2 cellular contexts compared by ENCODE assay signal in the genomic region with DNA sequence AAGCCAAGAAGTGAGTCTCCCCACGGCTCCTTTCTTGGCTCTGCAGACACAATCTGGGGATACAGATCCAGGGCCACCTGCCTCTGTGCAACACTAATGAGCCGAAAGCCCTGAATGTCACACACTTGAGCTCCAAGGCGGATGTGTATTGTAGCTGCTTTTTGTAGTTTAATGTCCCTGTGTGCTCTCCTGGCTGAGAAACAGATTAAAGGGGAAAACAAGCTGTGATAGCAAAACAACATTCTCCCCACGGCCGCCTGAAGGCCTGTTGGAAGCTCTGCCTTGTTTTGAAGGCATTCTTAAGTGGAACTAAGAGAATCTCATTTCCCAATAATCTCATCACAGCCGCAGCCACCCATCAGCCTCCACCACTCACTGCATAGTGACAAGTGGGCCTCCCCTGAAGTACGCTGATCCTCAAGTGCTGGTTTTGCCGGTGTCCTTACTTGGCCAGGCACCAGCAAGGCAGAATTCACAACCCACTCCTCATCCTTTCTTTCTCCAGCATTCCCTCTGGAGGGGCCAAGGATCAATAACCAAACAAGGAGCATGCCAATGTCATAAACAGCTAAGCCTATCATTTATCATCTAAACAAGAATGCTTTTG.
TF ChIP-seq lines count a peak whose summit lies in the region.

No MANE protein-coding gene starts in this region.

TF ChIP-seq in SK-N-SH, 30 proteins besides CTCF, POLR2A, EP300 and RAD21 (continued from another document):
- TF ChIP-seq, protein P1, sequence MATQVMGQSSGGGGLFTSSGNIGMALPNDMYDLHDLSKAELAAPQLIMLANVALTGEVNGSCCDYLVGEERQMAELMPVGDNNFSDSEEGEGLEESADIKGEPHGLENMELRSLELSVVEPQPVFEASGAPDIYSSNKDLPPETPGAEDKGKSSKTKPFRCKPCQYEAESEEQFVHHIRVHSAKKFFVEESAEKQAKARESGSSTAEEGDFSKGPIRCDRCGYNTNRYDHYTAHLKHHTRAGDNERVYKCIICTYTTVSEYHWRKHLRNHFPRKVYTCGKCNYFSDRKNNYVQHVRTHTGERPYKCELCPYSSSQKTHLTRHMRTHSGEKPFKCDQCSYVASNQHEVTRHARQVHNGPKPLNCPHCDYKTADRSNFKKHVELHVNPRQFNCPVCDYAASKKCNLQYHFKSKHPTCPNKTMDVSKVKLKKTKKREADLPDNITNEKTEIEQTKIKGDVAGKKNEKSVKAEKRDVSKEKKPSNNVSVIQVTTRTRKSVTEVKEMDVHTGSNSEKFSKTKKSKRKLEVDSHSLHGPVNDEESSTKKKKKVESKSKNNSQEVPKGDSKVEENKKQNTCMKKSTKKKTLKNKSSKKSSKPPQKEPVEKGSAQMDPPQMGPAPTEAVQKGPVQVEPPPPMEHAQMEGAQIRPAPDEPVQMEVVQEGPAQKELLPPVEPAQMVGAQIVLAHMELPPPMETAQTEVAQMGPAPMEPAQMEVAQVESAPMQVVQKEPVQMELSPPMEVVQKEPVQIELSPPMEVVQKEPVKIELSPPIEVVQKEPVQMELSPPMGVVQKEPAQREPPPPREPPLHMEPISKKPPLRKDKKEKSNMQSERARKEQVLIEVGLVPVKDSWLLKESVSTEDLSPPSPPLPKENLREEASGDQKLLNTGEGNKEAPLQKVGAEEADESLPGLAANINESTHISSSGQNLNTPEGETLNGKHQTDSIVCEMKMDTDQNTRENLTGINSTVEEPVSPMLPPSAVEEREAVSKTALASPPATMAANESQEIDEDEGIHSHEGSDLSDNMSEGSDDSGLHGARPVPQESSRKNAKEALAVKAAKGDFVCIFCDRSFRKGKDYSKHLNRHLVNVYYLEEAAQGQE (IDR thresholded peaks at IDR 0.05; ENCODE audit: low read depth, low read length) = no peak

TF ChIP-seq in SK-N-SH treated with all-trans-retinoic acid at 6 μM for 48 hours, 23 proteins besides CTCF, POLR2A, EP300 and RAD21 (continued from another document):
- TF ChIP-seq, protein P2, sequence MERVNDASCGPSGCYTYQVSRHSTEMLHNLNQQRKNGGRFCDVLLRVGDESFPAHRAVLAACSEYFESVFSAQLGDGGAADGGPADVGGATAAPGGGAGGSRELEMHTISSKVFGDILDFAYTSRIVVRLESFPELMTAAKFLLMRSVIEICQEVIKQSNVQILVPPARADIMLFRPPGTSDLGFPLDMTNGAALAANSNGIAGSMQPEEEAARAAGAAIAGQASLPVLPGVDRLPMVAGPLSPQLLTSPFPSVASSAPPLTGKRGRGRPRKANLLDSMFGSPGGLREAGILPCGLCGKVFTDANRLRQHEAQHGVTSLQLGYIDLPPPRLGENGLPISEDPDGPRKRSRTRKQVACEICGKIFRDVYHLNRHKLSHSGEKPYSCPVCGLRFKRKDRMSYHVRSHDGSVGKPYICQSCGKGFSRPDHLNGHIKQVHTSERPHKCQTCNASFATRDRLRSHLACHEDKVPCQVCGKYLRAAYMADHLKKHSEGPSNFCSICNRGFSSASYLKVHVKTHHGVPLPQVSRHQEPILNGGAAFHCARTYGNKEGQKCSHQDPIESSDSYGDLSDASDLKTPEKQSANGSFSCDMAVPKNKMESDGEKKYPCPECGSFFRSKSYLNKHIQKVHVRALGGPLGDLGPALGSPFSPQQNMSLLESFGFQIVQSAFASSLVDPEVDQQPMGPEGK (CRISPR knock-in tag; IDR thresholded peaks at IDR 0.05; ENCODE audit: borderline replicate concordance) = no peak
- TF ChIP-seq ZNF70 (CRISPR knock-in tag; IDR thresholded peaks at IDR 0.05) (no peak), PPARA (CRISPR knock-in tag; IDR thresholded peaks at IDR 0.05; ENCODE audit: borderline replicate concordance) (no peak), OSR1 (CRISPR knock-in tag; IDR thresholded peaks at IDR 0.05) (no peak), ZFP3 (CRISPR knock-in tag; IDR thresholded peaks at IDR 0.05) (no peak), RARB (CRISPR knock-in tag; IDR thresholded peaks at IDR 0.05) (no peak)
TF ChIP-seq in SK-N-SH treated with all-trans-retinoic acid at 6 μM for 48 hours: peak in this region for 0.
